In genomic region chr18:39360072-39360471, GRCh38 we compare ENCODE assay signal across 20 cellular contexts.
DNase-seq lines count a peak whose midpoint lies in the region; FAIRE-seq and TF ChIP-seq lines count a peak whose summit lies in the region.
"Had no signal": no experiment of that assay in that cellular context is flagged by ENCODE, and none has a peak within 500 bp of the region (broad histone marks: within the 10 kb centered on the region; RNA-seq: fewer than 3 reads in every experiment).

No MANE protein-coding gene starts in this region.

- H2AFZ ChIP-seq in neuron (ENCODE audit: low read depth, low read length), result peak overlapping the region; percentile 69

- H3K4me1 ChIP-seq in HUES6 (ENCODE audit: control insufficient read depth, insufficient read depth, low read length) (peaks cover 17% of the 10 kb centered on the region), iPS-15b (ENCODE audit: control insufficient read depth, insufficient read depth, low read length) (peaks cover 13% of the 10 kb centered on the region), neuron (ENCODE audit: insufficient read depth, low read length) (peaks cover 14% of the 10 kb centered on the region), colonic mucosa (no peaks in the 10 kb centered on the region)
- H3K4me1 ChIP-seq: Caco-2 had no signal

- H3K4me3 ChIP-seq in HUES6 (ENCODE audit: low read depth, low read length), result no peak overlapping the region
- no peak overlapping the region for H3K4me3 ChIP-seq in iPS-15b (ENCODE audit: low read depth, low read length)
- no peak overlapping the region for H3K4me3 ChIP-seq in neuron (ENCODE audit: low read length)
- H3K4me3 ChIP-seq in colonic mucosa, result no peak overlapping the region
- H3K4me3 ChIP-seq: HAP-1, K562 had no signal

- intact Hi-C loops in colonic mucosa (cut with DNase I), result no loop called here

- FAIRE-seq in urothelium cell line (lab: Jason Lieb, UNC), result no peak
- FAIRE-seq: A204.1, D721Med, G401.6, GM12891, GM18507, K562 had no signal

- no peak overlapping the region for H3K9ac ChIP-seq in HUES6 (ENCODE audit: low read length)
- peak overlapping the region; percentile 2 for H3K9ac ChIP-seq in iPS-15b (ENCODE audit: low read depth, low read length)
- no peak overlapping the region for H3K9ac ChIP-seq in colonic mucosa (ENCODE audit: low read depth in 2 of 2, low read length in 2 of 2)

- no peak for TF ChIP-seq CTCF in colonic mucosa (IDR thresholded peaks at IDR 0.05)

- H3K27ac ChIP-seq in HUES6 (ENCODE audit: low read depth, low read length) (peak overlapping the region; percentile 33; the same call in 1 of the 2 replicates), colonic mucosa (no peak overlapping the region)
- H3K27ac ChIP-seq: C4-2B had no signal

- H3K36me3 ChIP-seq in HUES6 (ENCODE audit: control insufficient read depth, insufficient read depth, low read length) (no peaks in the 10 kb centered on the region), iPS-15b (ENCODE audit: control insufficient read depth, insufficient read depth, low read length) (no peaks in the 10 kb centered on the region), neuron (ENCODE audit: insufficient read depth, low read length) (no peaks in the 10 kb centered on the region), colonic mucosa (no peaks in the 10 kb centered on the region)
- H3K36me3 ChIP-seq: HAP-1 had no signal

- DNase-seq in activated T-cell treated with anti-CD3 and anti-CD28 coated beads for 4 hours (no peak), urothelium cell line (ENCODE audit: low spot score) (no peak), colonic mucosa (no peak)
- DNase-seq: ACHN; AML-193; Caco-2; CD4-positive, alpha-beta T cell; GOT3; IMR-90 had no signal

- H3K27me3 ChIP-seq in HUES6 (ENCODE audit: control insufficient read depth, insufficient read depth, low read length) (no peaks in the 10 kb centered on the region), iPS-15b (ENCODE audit: control insufficient read depth, insufficient read depth, low read length) (no peaks in the 10 kb centered on the region), neuron (ENCODE audit: insufficient read depth, low read length) (no peaks in the 10 kb centered on the region), colonic mucosa (no peaks in the 10 kb centered on the region)

- H3K9me3 ChIP-seq in HUES6 (ENCODE audit: control insufficient read depth, insufficient read depth, low read depth, low read length) (no peaks in the 10 kb centered on the region), iPS-15b (ENCODE audit: control insufficient read depth, insufficient read depth, low read length) (no peaks in the 10 kb centered on the region), neuron (ENCODE audit: low read length) (no peaks in the 10 kb centered on the region), colonic mucosa (no peaks in the 10 kb centered on the region)
- H3K9me3 ChIP-seq: Caco-2, HAP-1 had no signal
